ENCODE assay signal across 10 cellular contexts in genomic region chr20:49344975-49345374, GRCh38.
DNase-seq lines count a peak whose midpoint lies in the region; ATAC-seq and TF ChIP-seq lines count a peak whose summit lies in the region.
"Had no signal": no experiment of that assay in that cellular context is flagged by ENCODE, and none has a peak within 500 bp of the region (broad histone marks: within the 10 kb centered on the region; RNA-seq: fewer than 3 reads in every experiment).

No MANE protein-coding gene starts in this region.

- in situ Hi-C loops in mammary epithelial cell (cut with MboI; ENCODE audit: low sequenced_read_pairs in 2 of 2), result loop anchor here in 1 of 2 donors (25.0 kb wide), 1 partner anchor 517 kb away; no protein-coding TSS in a partner anchor

- no peak for TF ChIP-seq POLR2A in upper lobe of left lung (IDR thresholded peaks at IDR 0.05)

- peaks cover 19% of the 10 kb centered on the region for H3K4me1 ChIP-seq in mammary epithelial cell (ENCODE audit: insufficient read depth, low read length)
- no peaks in the 10 kb centered on the region for H3K4me1 ChIP-seq in upper lobe of left lung

- H3K4me3 ChIP-seq in mammary epithelial cell (replicated peaks in 1 of 3; ENCODE audit: insufficient read depth in 1 of 3, low read depth in 2 of 3, low read length in 3 of 3), result peak overlapping the region in 1 of 3 experiments; percentile 16
- H3K4me3 ChIP-seq in upper lobe of left lung, result no peak overlapping the region

- no peaks in the 10 kb centered on the region for H3K79me2 ChIP-seq in mammary epithelial cell (ENCODE audit: insufficient read depth, low read length)

- H3K27me3 ChIP-seq in mammary epithelial cell (ENCODE audit: insufficient read depth, low read length) (no peaks in the 10 kb centered on the region), upper lobe of left lung (no peaks in the 10 kb centered on the region)

- peak; percentile 84 for DNase-seq in DMS 273 (lab: John Stamatoyannopoulos, UW; ENCODE audit: unreplicated experiment)
- DNase-seq in DMS 273 treated with DMSO at 0.1 percent for 48 hours (lab: John Stamatoyannopoulos, UW), result no peak
- DNase-seq in mammary epithelial cell, result peak; percentile 84
- DNase-seq in left kidney (ENCODE audit: low read depth, low spot score), result peak; percentile 73
- no peak for DNase-seq in upper lobe of left lung
- DNase-seq in activated naive CD4-positive, alpha-beta T cell treated with anti-CD3 and anti-CD28 coated beads, Interleukin-2, amount 50 U/mL, for 16 hours, result no peak
- no peak for DNase-seq in GM19238 (ENCODE audit: insufficient read length, low spot score)
- DNase-seq: cortex of kidney had no signal

- H2AFZ ChIP-seq in mammary epithelial cell (ENCODE audit: low read depth, low read length), result peak overlapping the region; percentile 62

- CTCF ChIA-PET in mammary epithelial cell (lab: Charles Lee; ENCODE audit: low non-redundant PET), result interaction anchor here (0.7 kb wide), 1 partner anchor 31 kb away, joined by 3 read pairs; no protein-coding TSS in a partner anchor

- no peaks in the 10 kb centered on the region for H3K9me3 ChIP-seq in mammary epithelial cell (replicated peaks; ENCODE audit: insufficient read depth, low read length)
- H3K9me3 ChIP-seq in upper lobe of left lung, result no peaks in the 10 kb centered on the region

- peak; percentile 57 to 94 for ATAC-seq in upper lobe of left lung (ENCODE audit: low FRiP score in 2 of 2)
- ATAC-seq in HG03095 (IDR thresholded peaks at IDR 0.05; ENCODE audit: unreplicated experiment), result no peak

- intact Hi-C loops in mammary epithelial cell (cut with micrococcal nuclease), result loop anchor here (2.0 to 5.0 kb wide), 2 partner anchors 40 to 77 kb away; no protein-coding TSS in a partner anchor

- TF ChIP-seq CTCF in mammary epithelial cell (conservative IDR thresholded peaks at IDR 0.05 in 1 of 2, IDR thresholded peaks at IDR 0.05 in 1 of 2; ENCODE audit: extremely low read depth in 1 of 2, insufficient read depth in 1 of 2, low read depth in 1 of 2, low read length in 2 of 2) (no peak), upper lobe of left lung (IDR thresholded peaks at IDR 0.05) (no peak)

- WGBS in mammary epithelial cell (ENCODE audit: low coverage, missing lambda C conversion rate), result 1% methylated on average over 9 of the region's 9 CpGs
- 39 to 41% methylated on average over 7 to 9 of the region's 9 CpGs for WGBS in upper lobe of left lung, 2 donors

- peak overlapping the region; percentile 81 for H3K4me2 ChIP-seq in mammary epithelial cell (ENCODE audit: insufficient read depth, low read depth, low read length)

- peak overlapping the region; percentile 78 for H3K27ac ChIP-seq in mammary epithelial cell (ENCODE audit: insufficient read depth, low read depth, low read length)
- peak overlapping the region in 1 of 4 donors; percentile 10 for H3K27ac ChIP-seq in upper lobe of left lung
- H3K27ac ChIP-seq: 22Rv1 had no signal

- no peaks in the 10 kb centered on the region for H3K36me3 ChIP-seq in mammary epithelial cell (ENCODE audit: insufficient read depth, low read length)
- no peaks in the 10 kb centered on the region for H3K36me3 ChIP-seq in upper lobe of left lung

- no peaks in the 10 kb centered on the region for H4K20me1 ChIP-seq in mammary epithelial cell (ENCODE audit: insufficient read depth, low read length)

- TF ChIP-seq EP300 in upper lobe of left lung (IDR thresholded peaks at IDR 0.05), result no peak

- BruUV-seq in mammary epithelial cell (replicated peaks; lab: Mats Ljungman, UMichigan), result no TSS peak

- H3K9ac ChIP-seq in mammary epithelial cell (ENCODE audit: insufficient read depth, low read length), result peak overlapping the region; percentile 22

- dilution Hi-C loops in mammary epithelial cell (cut with HindIII; ENCODE audit: low sequenced_read_pairs), result loop anchor here (5.0 kb wide), 1 partner anchor 77 kb away; no protein-coding TSS in a partner anchor

Comparison
In these comparisons a context has a peak if more than half of its experiments do, and no peak if none do; other contexts are left out.
1. DNase-seq: peak in DMS 273 (single experiment), mammary epithelial cell (single experiment) and left kidney (single experiment); none in DMS 273 treated with DMSO at 0.1 percent for 48 hours (single experiment), upper lobe of left lung (0 of 2), activated naive CD4-positive, alpha-beta T cell treated with anti-CD3 and anti-CD28 coated beads, Interleukin-2, amount 50 U/mL, for 16 hours (single experiment) and GM19238 (single experiment).